Comparison of ENCODE assay signal across 1 cellular context in genomic region chr1:36089393-36090121, GRCh38.
TF ChIP-seq lines count a peak whose summit lies in the region.

No MANE protein-coding gene starts in this region.

TF ChIP-seq in GM12878, 131 proteins besides CTCF, POLR2A, EP300 and RAD21:
- TF ChIP-seq ETV6 (conservative IDR thresholded peaks at IDR 0.05 in 1 of 2, IDR thresholded peaks at IDR 0.05 in 1 of 2; ENCODE audit: borderline replicate concordance in 1 of 2, low read depth in 1 of 2): peak in 1 of 2 experiments; percentile 58; a peak in 1 of 4 replicates
- TF ChIP-seq EED (IDR thresholded peaks at IDR 0.05; ENCODE audit: low read depth): no peak
- TF ChIP-seq MLLT1 (IDR thresholded peaks at IDR 0.05): 0 out of 2 replicates have a peak, but pooled peaks have one; percentile 32
